Comparison of ENCODE assay signal across 8 cellular contexts in genomic region chr4:1855334-1856070, GRCh38. TPM values are rescaled to one million over a fixed set of nuclear protein-coding genes. Genes with fewer than 3 reads are reported as not detected.
DNase-seq lines count a peak whose midpoint lies in the region; ATAC-seq and TF ChIP-seq lines count a peak whose summit lies in the region.

No MANE protein-coding gene starts in this region.

- CTCF ChIA-PET in activated CD4-positive, alpha-beta T cell treated with anti-CD3 and anti-CD28 coated beads, Interleukin-2, amount 10 ng/mL, durations not matched to agents 7 days and 5 days (lab: Charles Lee): interaction anchor here (0.6 to 2.3 kb wide), 2 partner anchors 21 to 96 kb away, joined by 3 to 10 read pairs; no protein-coding TSS in a partner anchor

- DNase-seq in stimulated activated CD4-positive, alpha-beta T cell treated with anti-CD3 and anti-CD28 coated beads, Interleukin-12 subunit alpha, Interleukin-12 subunit beta, amount 100 ng/mL, for 4 hours: peak; percentile 10
- DNase-seq in stimulated activated CD4-positive, alpha-beta T cell treated with anti-CD3 and anti-CD28 coated beads, Interleukin-4, amount 100 ng/mL, for 24 hours: no peak
- peak; percentile 15 for DNase-seq in activated CD4-positive, alpha-beta T cell treated with anti-CD3 and anti-CD28 coated beads, Interleukin-2, amount 10 ng/mL, durations not matched to agents 7 days and 5 days
- DNase-seq in esophagus squamous epithelium (lab: John Stamatoyannopoulos, UW) (no peak), NCI-H510A (lab: John Stamatoyannopoulos, UW) (no peak), NCI-H2029 (lab: John Stamatoyannopoulos, UW) (no peak)

- H3K27me3 ChIP-seq in esophagus squamous epithelium (no peaks in the 10 kb centered on the region), neuron (ENCODE audit: insufficient read depth, low read length) (no peaks in the 10 kb centered on the region)

- H3K4me1 Mint-ChIP-seq in activated CD4-positive, alpha-beta T cell treated with anti-CD3 and anti-CD28 coated beads, Interleukin-2, amount 10 ng/mL, durations not matched to agents 7 days and 5 days: peaks cover 47% of the 10 kb centered on the region

- H3K27me3 Mint-ChIP-seq in activated CD4-positive, alpha-beta T cell treated with anti-CD3 and anti-CD28 coated beads, Interleukin-2, amount 10 ng/mL, durations not matched to agents 7 days and 5 days: no peaks in the 10 kb centered on the region

- H2AFZ ChIP-seq in neuron (ENCODE audit: low read depth, low read length): peak overlapping the region; percentile 49

- POLR2A ChIA-PET in activated CD4-positive, alpha-beta T cell treated with anti-CD3 and anti-CD28 coated beads, Interleukin-2, amount 10 ng/mL, durations not matched to agents 7 days and 5 days (lab: Charles Lee): interaction anchor here (1.3 kb wide), 1 partner anchor 134 kb away, joined by 3 read pairs; the partner anchor contains the start of genes TACC3 and TMEM129

- H3K27ac ChIP-seq in esophagus squamous epithelium: peak overlapping the region; percentile 84 to 94 (median 93)

- no peak for TF ChIP-seq CTCF in esophagus squamous epithelium (IDR thresholded peaks at IDR 0.05)

- H3K36me3 ChIP-seq in esophagus squamous epithelium (no peaks in the 10 kb centered on the region), neuron (ENCODE audit: insufficient read depth, low read length) (peaks cover 11% of the 10 kb centered on the region)

- H3K4me3 Mint-ChIP-seq in activated CD4-positive, alpha-beta T cell treated with anti-CD3 and anti-CD28 coated beads, Interleukin-2, amount 10 ng/mL, durations not matched to agents 7 days and 5 days: peak overlapping the region; percentile 77

- intact Hi-C loops in esophagus squamous epithelium (cut with DNase I): no loop called here

- H3K36me3 Mint-ChIP-seq in activated CD4-positive, alpha-beta T cell treated with anti-CD3 and anti-CD28 coated beads, Interleukin-2, amount 10 ng/mL, durations not matched to agents 7 days and 5 days (ENCODE audit: low read depth): no peaks in the 10 kb centered on the region

- 1 to 2% methylated on average over 8 to 14 of the region's 92 CpGs for WGBS in esophagus squamous epithelium, 2 donors

- ATAC-seq in HG03175 (IDR thresholded peaks at IDR 0.05; ENCODE audit: unreplicated experiment): peak; percentile 34

- H3K9me3 Mint-ChIP-seq in activated CD4-positive, alpha-beta T cell treated with anti-CD3 and anti-CD28 coated beads, Interleukin-2, amount 10 ng/mL, durations not matched to agents 7 days and 5 days: no peaks in the 10 kb centered on the region

- peak overlapping the region; percentile 69 for H3K27ac Mint-ChIP-seq in activated CD4-positive, alpha-beta T cell treated with anti-CD3 and anti-CD28 coated beads, Interleukin-2, amount 10 ng/mL, durations not matched to agents 7 days and 5 days

- no peak for TF ChIP-seq POLR2A in esophagus squamous epithelium (IDR thresholded peaks at IDR 0.05)

- H3K9me3 ChIP-seq in esophagus squamous epithelium: no peaks in the 10 kb centered on the region
- H3K9me3 ChIP-seq in neuron (ENCODE audit: low read length): no peaks in the 10 kb centered on the region

- H3K4me3 ChIP-seq in esophagus squamous epithelium (peak overlapping the region; percentile 74 to 100 (median 95)), neuron (ENCODE audit: low read length) (peak overlapping the region; percentile 76)

- peaks cover 24 to 71% (median 41%) of the 10 kb centered on the region in 3 donors for H3K4me1 ChIP-seq in esophagus squamous epithelium
- peaks cover 37% of the 10 kb centered on the region for H3K4me1 ChIP-seq in neuron (ENCODE audit: insufficient read depth, low read length)

RNA-seq across cellular contexts. Expression of gene LETM1, which starts 0.5 kb away (rescaled TPM):
- 10 to 100 TPM; 40.7 to 49.5 TPM for total RNA-seq in activated CD4-positive, alpha-beta T cell treated with anti-CD3 and anti-CD28 coated beads, Interleukin-2, amount 10 ng/mL, durations not matched to agents 7 days and 5 days
- total RNA-seq in esophagus squamous epithelium: 10 to 100 TPM; 40.6 to 85.6 (median 72.8) TPM

RNA-seq across cellular contexts. Expression of gene NSD2, which starts 15.7 kb away (rescaled TPM):
- total RNA-seq in activated CD4-positive, alpha-beta T cell treated with anti-CD3 and anti-CD28 coated beads, Interleukin-2, amount 10 ng/mL, durations not matched to agents 7 days and 5 days: 100 to 1,000 TPM; 248 to 271 TPM
- total RNA-seq in esophagus squamous epithelium: 10 to 100 TPM; 31.9 to 36.4 (median 34.5) TPM

Comparison
In these comparisons a context has a peak if more than half of its experiments do, and no peak if none do; other contexts are left out.
1. DNase-seq: peak in stimulated activated CD4-positive, alpha-beta T cell treated with anti-CD3 and anti-CD28 coated beads, Interleukin-12 subunit alpha, Interleukin-12 subunit beta, amount 100 ng/mL, for 4 hours (single experiment) and activated CD4-positive, alpha-beta T cell treated with anti-CD3 and anti-CD28 coated beads, Interleukin-2, amount 10 ng/mL, durations not matched to agents 7 days and 5 days (single experiment); none in stimulated activated CD4-positive, alpha-beta T cell treated with anti-CD3 and anti-CD28 coated beads, Interleukin-4, amount 100 ng/mL, for 24 hours (single experiment), esophagus squamous epithelium (single experiment), NCI-H510A (single experiment) and NCI-H2029 (single experiment).
2. RNA of gene NSD2, which starts 15.7 kb away (total RNA-seq): 248 to 271 TPM in activated CD4-positive, alpha-beta T cell treated with anti-CD3 and anti-CD28 coated beads, Interleukin-2, amount 10 ng/mL, durations not matched to agents 7 days and 5 days; 31.9 to 36.4 TPM in esophagus squamous epithelium; every median in the first group is over 4 times any median in the second.